17 cellular contexts compared by ENCODE assay signal in the genomic region with DNA sequence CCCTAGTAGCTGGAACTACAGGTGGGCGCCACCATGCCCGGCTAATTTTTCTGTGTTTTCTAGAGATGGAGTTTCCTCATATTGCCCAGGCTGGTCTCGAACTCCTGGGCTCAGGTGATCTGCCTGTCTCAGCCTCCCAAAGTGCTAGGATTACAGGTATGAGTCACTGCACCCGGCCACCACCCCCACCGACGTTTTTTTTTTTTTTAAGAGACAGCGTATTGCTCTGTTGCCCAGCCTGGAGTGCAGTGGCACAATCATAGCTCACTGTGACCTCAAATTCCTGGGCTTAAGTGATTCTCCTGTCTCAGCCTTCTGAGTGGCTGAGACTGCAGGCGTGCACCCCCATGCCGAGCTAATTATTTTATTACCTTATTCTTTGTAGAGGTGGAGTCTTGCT.
"Had no signal": no experiment of that assay in that cellular context is flagged by ENCODE, and none has a peak within 500 bp of the region (broad histone marks: within the 10 kb centered on the region; RNA-seq: fewer than 3 reads in every experiment).

No MANE protein-coding gene starts in this region.

- DNase-seq: colonic mucosa; dermis blood vessel endothelial cell; erythroblast; foreskin keratinocyte; heart left ventricle; hippocampal formation; kidney glomerular epithelial cell; mucosa of descending colon; naive thymus-derived CD8-positive, alpha-beta T cell; posterior cingulate gyrus; sigmoid colon; stimulated activated CD4-positive, alpha-beta T cell treated with anti-CD3 and anti-CD28 coated beads, Interleukin-2, amount 100 ng/mL, for 24 hours; stimulated activated CD4-positive, alpha-beta T cell treated with anti-CD3 and anti-CD28 coated beads, Interleukin-4, amount 100 ng/mL, for 4 hours; stimulated activated naive B cell treated with anti-CD40 and anti-IgM and Interleukin-4, amounts not matched to agents 10 μg/mL and 1 μg/mL and 100 μg/mL, for 72 hours; stimulated activated naive CD8-positive, alpha-beta T cell treated with anti-CD3 and anti-CD28 coated beads, Interleukin-15, amount 100 ng/mL, for 72 hours; testis had no signal

- ATAC-seq: foreskin keratinocyte; heart left ventricle; left lobe of liver; mucosa of descending colon; naive thymus-derived CD8-positive, alpha-beta T cell; stimulated activated naive B cell treated with anti-CD40 and anti-IgM and Interleukin-4, amounts not matched to agents 10 μg/mL and 1 μg/mL and 100 μg/mL, for 72 hours; stimulated activated naive CD8-positive, alpha-beta T cell treated with anti-CD3 and anti-CD28 coated beads, Interleukin-15, amount 100 ng/mL, for 72 hours had no signal
